ENCODE assay signal across 1 cellular context in the genomic region with DNA sequence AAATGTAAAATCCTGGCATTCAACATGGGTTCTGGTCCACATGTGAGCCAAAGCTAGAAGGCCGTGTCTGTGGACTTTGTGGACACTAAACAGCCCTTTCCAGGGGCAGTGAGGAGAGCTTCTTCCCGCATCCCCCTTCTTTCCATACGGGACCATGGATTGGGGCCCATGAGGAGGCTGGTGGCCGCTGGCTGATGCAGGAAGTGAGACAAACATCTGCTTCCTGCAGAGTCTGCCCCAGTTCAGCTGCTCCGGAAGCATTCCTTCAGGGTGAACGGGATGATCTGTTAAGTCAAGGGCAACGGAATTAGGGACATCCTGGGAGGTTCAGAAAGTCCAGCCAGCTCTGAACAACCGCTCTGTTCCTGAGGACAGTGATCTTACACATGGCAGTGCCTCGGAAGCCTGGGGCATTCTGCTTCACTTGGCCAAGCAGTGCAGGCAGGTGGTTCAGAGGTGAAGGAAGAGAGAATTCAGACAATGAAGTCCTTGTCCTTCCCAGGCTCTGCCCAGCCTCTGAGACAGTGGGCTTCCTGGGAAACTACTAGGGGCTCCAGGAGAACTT.
A peak's percentile ranks its signal among the peaks of the same experiment; 100 is the strongest.
TF ChIP-seq lines count a peak whose summit lies in the region.

No MANE protein-coding gene starts in this region.

TF ChIP-seq in HepG2, 621 proteins besides CTCF, POLR2A, EP300 and RAD21 (continued from another document and continues in another):
- TF ChIP-seq, protein P1, sequence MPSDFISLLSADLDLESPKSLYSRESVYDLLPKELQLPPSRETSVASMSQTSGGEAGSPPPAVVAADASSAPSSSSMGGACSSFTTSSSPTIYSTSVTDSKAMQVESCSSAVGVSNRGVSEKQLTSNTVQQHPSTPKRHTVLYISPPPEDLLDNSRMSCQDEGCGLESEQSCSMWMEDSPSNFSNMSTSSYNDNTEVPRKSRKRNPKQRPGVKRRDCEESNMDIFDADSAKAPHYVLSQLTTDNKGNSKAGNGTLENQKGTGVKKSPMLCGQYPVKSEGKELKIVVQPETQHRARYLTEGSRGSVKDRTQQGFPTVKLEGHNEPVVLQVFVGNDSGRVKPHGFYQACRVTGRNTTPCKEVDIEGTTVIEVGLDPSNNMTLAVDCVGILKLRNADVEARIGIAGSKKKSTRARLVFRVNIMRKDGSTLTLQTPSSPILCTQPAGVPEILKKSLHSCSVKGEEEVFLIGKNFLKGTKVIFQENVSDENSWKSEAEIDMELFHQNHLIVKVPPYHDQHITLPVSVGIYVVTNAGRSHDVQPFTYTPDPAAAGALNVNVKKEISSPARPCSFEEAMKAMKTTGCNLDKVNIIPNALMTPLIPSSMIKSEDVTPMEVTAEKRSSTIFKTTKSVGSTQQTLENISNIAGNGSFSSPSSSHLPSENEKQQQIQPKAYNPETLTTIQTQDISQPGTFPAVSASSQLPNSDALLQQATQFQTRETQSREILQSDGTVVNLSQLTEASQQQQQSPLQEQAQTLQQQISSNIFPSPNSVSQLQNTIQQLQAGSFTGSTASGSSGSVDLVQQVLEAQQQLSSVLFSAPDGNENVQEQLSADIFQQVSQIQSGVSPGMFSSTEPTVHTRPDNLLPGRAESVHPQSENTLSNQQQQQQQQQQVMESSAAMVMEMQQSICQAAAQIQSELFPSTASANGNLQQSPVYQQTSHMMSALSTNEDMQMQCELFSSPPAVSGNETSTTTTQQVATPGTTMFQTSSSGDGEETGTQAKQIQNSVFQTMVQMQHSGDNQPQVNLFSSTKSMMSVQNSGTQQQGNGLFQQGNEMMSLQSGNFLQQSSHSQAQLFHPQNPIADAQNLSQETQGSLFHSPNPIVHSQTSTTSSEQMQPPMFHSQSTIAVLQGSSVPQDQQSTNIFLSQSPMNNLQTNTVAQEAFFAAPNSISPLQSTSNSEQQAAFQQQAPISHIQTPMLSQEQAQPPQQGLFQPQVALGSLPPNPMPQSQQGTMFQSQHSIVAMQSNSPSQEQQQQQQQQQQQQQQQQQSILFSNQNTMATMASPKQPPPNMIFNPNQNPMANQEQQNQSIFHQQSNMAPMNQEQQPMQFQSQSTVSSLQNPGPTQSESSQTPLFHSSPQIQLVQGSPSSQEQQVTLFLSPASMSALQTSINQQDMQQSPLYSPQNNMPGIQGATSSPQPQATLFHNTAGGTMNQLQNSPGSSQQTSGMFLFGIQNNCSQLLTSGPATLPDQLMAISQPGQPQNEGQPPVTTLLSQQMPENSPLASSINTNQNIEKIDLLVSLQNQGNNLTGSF (CRISPR knock-in tag; IDR thresholded peaks at IDR 0.05): no peak
- no peak for TF ChIP-seq POLR2AphosphoS5 (IDR thresholded peaks at IDR 0.05; ENCODE audit: low read depth, low read length)
- no peak for TF ChIP-seq TEAD2 (CRISPR knock-in tag; IDR thresholded peaks at IDR 0.05)
- TF ChIP-seq FOXJ3 (CRISPR knock-in tag; IDR thresholded peaks at IDR 0.05; ENCODE audit: borderline replicate concordance): no peak
- TF ChIP-seq NRL (CRISPR knock-in tag; IDR thresholded peaks at IDR 0.05; ENCODE audit: borderline replicate concordance): no peak
- TF ChIP-seq ZFY (CRISPR knock-in tag; IDR thresholded peaks at IDR 0.05): peak; percentile 21; the same call in 1 of the 2 replicates
- no peak for TF ChIP-seq KDM6A (CRISPR knock-in tag; IDR thresholded peaks at IDR 0.05; ENCODE audit: low read depth)
- TF ChIP-seq ZBTB7A (CRISPR knock-in tag; IDR thresholded peaks at IDR 0.05): no peak
- TF ChIP-seq MED1 (CRISPR knock-in tag; IDR thresholded peaks at IDR 0.05): peak; percentile 44; the same call in 1 of the 2 replicates
- no peak for TF ChIP-seq KLF15 (CRISPR knock-in tag; IDR thresholded peaks at IDR 0.05; ENCODE audit: borderline replicate concordance)
- TF ChIP-seq, protein P2, sequence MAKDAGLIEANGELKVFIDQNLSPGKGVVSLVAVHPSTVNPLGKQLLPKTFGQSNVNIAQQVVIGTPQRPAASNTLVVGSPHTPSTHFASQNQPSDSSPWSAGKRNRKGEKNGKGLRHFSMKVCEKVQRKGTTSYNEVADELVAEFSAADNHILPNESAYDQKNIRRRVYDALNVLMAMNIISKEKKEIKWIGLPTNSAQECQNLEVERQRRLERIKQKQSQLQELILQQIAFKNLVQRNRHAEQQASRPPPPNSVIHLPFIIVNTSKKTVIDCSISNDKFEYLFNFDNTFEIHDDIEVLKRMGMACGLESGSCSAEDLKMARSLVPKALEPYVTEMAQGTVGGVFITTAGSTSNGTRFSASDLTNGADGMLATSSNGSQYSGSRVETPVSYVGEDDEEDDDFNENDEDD (CRISPR knock-in tag; IDR thresholded peaks at IDR 0.05; ENCODE audit: borderline replicate concordance): no peak
- TF ChIP-seq, protein P3, sequence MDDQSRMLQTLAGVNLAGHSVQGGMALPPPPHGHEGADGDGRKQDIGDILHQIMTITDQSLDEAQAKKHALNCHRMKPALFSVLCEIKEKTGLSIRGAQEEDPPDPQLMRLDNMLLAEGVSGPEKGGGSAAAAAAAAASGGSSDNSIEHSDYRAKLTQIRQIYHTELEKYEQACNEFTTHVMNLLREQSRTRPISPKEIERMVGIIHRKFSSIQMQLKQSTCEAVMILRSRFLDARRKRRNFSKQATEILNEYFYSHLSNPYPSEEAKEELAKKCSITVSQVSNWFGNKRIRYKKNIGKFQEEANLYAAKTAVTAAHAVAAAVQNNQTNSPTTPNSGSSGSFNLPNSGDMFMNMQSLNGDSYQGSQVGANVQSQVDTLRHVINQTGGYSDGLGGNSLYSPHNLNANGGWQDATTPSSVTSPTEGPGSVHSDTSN (CRISPR knock-in tag; IDR thresholded peaks at IDR 0.05; ENCODE audit: borderline replicate concordance): no peak
- TF ChIP-seq EZH2 (conservative IDR thresholded peaks at IDR 0.05; ENCODE audit: low read depth, low read length): no peak
- peak; percentile 73; the same call in 1 of the 2 replicates for TF ChIP-seq ZMYM2 (CRISPR knock-in tag; IDR thresholded peaks at IDR 0.05)
- no peak for TF ChIP-seq FOXK1 (CRISPR knock-in tag; IDR thresholded peaks at IDR 0.05; ENCODE audit: borderline replicate concordance, low read depth)
- no peak for TF ChIP-seq HMG20B (CRISPR knock-in tag; conservative IDR thresholded peaks at IDR 0.05)
- TF ChIP-seq GABPB1 (CRISPR knock-in tag; IDR thresholded peaks at IDR 0.05): peak; percentile 88
- TF ChIP-seq MYC (CRISPR knock-in tag; IDR thresholded peaks at IDR 0.05; ENCODE audit: borderline replicate concordance): no peak
- TF ChIP-seq AKAP8 (CRISPR knock-in tag; IDR thresholded peaks at IDR 0.05): no peak
- no peak for TF ChIP-seq SRSF4 (IDR thresholded peaks at IDR 0.05; ENCODE audit: low read depth, low read length, poor library complexity, severe bottlenecking)
- TF ChIP-seq KAT8 (CRISPR knock-in tag; IDR thresholded peaks at IDR 0.05): peak; percentile 84
- TF ChIP-seq, protein P4, sequence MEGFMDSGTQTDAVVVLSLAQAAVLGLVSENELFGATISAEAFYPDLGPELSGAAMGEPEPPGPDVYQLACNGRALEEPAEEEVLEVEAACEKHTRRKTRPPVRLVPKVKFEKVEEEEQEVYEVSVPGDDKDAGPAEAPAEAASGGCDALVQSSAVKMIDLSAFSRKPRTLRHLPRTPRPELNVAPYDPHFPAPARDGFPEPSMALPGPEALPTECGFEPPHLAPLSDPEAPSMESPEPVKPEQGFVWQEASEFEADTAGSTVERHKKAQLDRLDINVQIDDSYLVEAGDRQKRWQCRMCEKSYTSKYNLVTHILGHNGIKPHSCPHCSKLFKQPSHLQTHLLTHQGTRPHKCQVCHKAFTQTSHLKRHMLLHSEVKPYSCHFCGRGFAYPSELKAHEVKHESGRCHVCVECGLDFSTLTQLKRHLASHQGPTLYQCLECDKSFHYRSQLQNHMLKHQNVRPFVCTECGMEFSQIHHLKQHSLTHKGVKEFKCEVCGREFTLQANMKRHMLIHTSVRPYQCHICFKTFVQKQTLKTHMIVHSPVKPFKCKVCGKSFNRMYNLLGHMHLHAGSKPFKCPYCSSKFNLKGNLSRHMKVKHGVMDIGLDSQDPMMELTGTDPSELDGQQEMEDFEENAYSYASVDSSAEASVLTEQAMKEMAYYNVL (CRISPR knock-in tag; IDR thresholded peaks at IDR 0.05; ENCODE audit: borderline replicate concordance): no peak
- TF ChIP-seq ZFP41 (CRISPR knock-in tag; IDR thresholded peaks at IDR 0.05; ENCODE audit: borderline replicate concordance): no peak
- TF ChIP-seq ZBTB1 (CRISPR knock-in tag; IDR thresholded peaks at IDR 0.05; ENCODE audit: borderline replicate concordance): no peak
- TF ChIP-seq, protein P5, sequence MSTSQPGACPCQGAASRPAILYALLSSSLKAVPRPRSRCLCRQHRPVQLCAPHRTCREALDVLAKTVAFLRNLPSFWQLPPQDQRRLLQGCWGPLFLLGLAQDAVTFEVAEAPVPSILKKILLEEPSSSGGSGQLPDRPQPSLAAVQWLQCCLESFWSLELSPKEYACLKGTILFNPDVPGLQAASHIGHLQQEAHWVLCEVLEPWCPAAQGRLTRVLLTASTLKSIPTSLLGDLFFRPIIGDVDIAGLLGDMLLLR (CRISPR knock-in tag; IDR thresholded peaks at IDR 0.05): no peak
- TF ChIP-seq ZNF251 (CRISPR knock-in tag; IDR thresholded peaks at IDR 0.05): no peak
- TF ChIP-seq, protein P6, sequence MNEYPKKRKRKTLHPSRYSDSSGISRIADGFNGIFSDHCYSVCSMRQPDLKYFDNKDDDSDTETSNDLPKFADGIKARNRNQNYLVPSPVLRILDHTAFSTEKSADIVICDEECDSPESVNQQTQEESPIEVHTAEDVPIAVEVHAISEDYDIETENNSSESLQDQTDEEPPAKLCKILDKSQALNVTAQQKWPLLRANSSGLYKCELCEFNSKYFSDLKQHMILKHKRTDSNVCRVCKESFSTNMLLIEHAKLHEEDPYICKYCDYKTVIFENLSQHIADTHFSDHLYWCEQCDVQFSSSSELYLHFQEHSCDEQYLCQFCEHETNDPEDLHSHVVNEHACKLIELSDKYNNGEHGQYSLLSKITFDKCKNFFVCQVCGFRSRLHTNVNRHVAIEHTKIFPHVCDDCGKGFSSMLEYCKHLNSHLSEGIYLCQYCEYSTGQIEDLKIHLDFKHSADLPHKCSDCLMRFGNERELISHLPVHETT (CRISPR knock-in tag; conservative IDR thresholded peaks at IDR 0.05): no peak
- no peak for TF ChIP-seq STAT5B (CRISPR knock-in tag; IDR thresholded peaks at IDR 0.05)
- TF ChIP-seq ELF3 (CRISPR knock-in tag; IDR thresholded peaks at IDR 0.05): 0 out of 2 replicates have a peak, but pooled peaks have one; percentile 43
- TF ChIP-seq ZNF546 (CRISPR knock-in tag; conservative IDR thresholded peaks at IDR 0.05): no peak
- TF ChIP-seq NFKBIZ (CRISPR knock-in tag; IDR thresholded peaks at IDR 0.05): no peak
- no peak for TF ChIP-seq ZNF737 (CRISPR knock-in tag; IDR thresholded peaks at IDR 0.05; ENCODE audit: borderline replicate concordance)
- TF ChIP-seq YEATS4 (CRISPR knock-in tag; IDR thresholded peaks at IDR 0.05; ENCODE audit: borderline replicate concordance): no peak
- TF ChIP-seq, protein P7, sequence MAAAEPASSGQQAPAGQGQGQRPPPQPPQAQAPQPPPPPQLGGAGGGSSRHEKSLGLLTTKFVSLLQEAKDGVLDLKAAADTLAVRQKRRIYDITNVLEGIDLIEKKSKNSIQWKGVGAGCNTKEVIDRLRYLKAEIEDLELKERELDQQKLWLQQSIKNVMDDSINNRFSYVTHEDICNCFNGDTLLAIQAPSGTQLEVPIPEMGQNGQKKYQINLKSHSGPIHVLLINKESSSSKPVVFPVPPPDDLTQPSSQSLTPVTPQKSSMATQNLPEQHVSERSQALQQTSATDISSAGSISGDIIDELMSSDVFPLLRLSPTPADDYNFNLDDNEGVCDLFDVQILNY (CRISPR knock-in tag; conservative IDR thresholded peaks at IDR 0.05): no peak
- no peak for TF ChIP-seq ZNF496 (CRISPR knock-in tag; IDR thresholded peaks at IDR 0.05; ENCODE audit: insufficient replicate concordance)
- TF ChIP-seq PCBP2 (optimal IDR thresholded peaks at IDR 0.05; ENCODE audit: low read depth, low read length, poor library complexity, severe bottlenecking): no peak
- TF ChIP-seq ZNF83 (CRISPR knock-in tag; IDR thresholded peaks at IDR 0.05; ENCODE audit: borderline replicate concordance): no peak
- TF ChIP-seq, protein P8, sequence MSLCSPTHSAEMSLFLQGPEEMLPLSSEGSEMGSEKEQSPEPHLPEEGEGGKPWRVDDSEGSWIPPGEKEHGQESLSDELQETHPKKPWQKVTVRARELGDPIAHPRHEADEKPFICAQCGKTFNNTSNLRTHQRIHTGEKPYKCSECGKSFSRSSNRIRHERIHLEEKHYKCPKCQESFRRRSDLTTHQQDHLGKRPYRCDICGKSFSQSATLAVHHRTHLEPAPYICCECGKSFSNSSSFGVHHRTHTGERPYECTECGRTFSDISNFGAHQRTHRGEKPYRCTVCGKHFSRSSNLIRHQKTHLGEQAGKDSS (CRISPR knock-in tag; IDR thresholded peaks at IDR 0.05; ENCODE audit: borderline replicate concordance, low read depth): no peak
- no peak; the same call in 1 of the 2 replicates for TF ChIP-seq ERF (CRISPR knock-in tag; IDR thresholded peaks at IDR 0.05)
- no peak for TF ChIP-seq NCOA5 (CRISPR knock-in tag; IDR thresholded peaks at IDR 0.05)
- TF ChIP-seq CBX1 (IDR thresholded peaks at IDR 0.05; ENCODE audit: low read depth): peak; percentile 72
- no peak for TF ChIP-seq KDM3A (CRISPR knock-in tag; IDR thresholded peaks at IDR 0.05; ENCODE audit: low read depth)
- no peak for TF ChIP-seq ZNF816 (CRISPR knock-in tag; IDR thresholded peaks at IDR 0.05; ENCODE audit: borderline replicate concordance)
- no peak for TF ChIP-seq GPN1 (CRISPR knock-in tag; IDR thresholded peaks at IDR 0.05; ENCODE audit: borderline replicate concordance)
- TF ChIP-seq, protein P9, sequence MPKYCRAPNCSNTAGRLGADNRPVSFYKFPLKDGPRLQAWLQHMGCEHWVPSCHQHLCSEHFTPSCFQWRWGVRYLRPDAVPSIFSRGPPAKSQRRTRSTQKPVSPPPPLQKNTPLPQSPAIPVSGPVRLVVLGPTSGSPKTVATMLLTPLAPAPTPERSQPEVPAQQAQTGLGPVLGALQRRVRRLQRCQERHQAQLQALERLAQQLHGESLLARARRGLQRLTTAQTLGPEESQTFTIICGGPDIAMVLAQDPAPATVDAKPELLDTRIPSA (CRISPR knock-in tag; IDR thresholded peaks at IDR 0.05; ENCODE audit: borderline replicate concordance): no peak
- no peak for TF ChIP-seq STAG1 (CRISPR knock-in tag; IDR thresholded peaks at IDR 0.05)
- TF ChIP-seq ZIK1 (CRISPR knock-in tag; IDR thresholded peaks at IDR 0.05; ENCODE audit: borderline replicate concordance, low read depth): no peak
- no peak for TF ChIP-seq SUZ12 (IDR thresholded peaks at IDR 0.05; ENCODE audit: low read depth, low read length)
- peak; percentile 64; the same call in 1 of the 2 replicates for TF ChIP-seq ZBTB42 (CRISPR knock-in tag; IDR thresholded peaks at IDR 0.05)
- TF ChIP-seq SP140L (CRISPR knock-in tag; IDR thresholded peaks at IDR 0.05; ENCODE audit: borderline replicate concordance): no peak
- no peak for TF ChIP-seq REL (CRISPR knock-in tag; conservative IDR thresholded peaks at IDR 0.05)
- TF ChIP-seq ZNF713 (CRISPR knock-in tag; IDR thresholded peaks at IDR 0.05): no peak
- TF ChIP-seq THAP11 (CRISPR knock-in tag; IDR thresholded peaks at IDR 0.05): peak; percentile 43; the same call in 1 of the 2 replicates
- no peak for TF ChIP-seq PTBP1 (IDR thresholded peaks at IDR 0.05; ENCODE audit: low read depth, low read length, poor library complexity, severe bottlenecking)
- TF ChIP-seq TP53 (CRISPR knock-in tag; conservative IDR thresholded peaks at IDR 0.05): 0 out of 2 replicates have a peak, but pooled peaks have one; percentile 22
- TF ChIP-seq ATAD3A (CRISPR knock-in tag; IDR thresholded peaks at IDR 0.05): no peak
- no peak for TF ChIP-seq BHLHE40 (IDR thresholded peaks at IDR 0.05; ENCODE audit: low read length)
